In genomic region chr19:45862564-45863334, GRCh38 we compare ENCODE assay signal across 8 cellular contexts. TPM values are rescaled to one million over a fixed set of nuclear protein-coding genes. Genes with fewer than 3 reads are reported as not detected.
DNase-seq lines count a peak whose midpoint lies in the region; ATAC-seq and TF ChIP-seq lines count a peak whose summit lies in the region.

TSS of gene SYMPK (minus strand) at chr19:45863147. CDS start at chr19:45854495, 8,652 bp downstream.

- no peaks in the 10 kb centered on the region for H3K9me3 ChIP-seq in mucosa of rectum (ENCODE audit: control insufficient read depth in 2 of 2, low read length in 2 of 2)

- H3K4me3 Mint-ChIP-seq in activated T-cell treated with anti-CD3 and anti-CD28 coated beads, Interleukin-2, amount 50 U/mL, for 24 hours: peak within 1 kb of the TSS; percentile 97

- H3K4me1 ChIP-seq in mucosa of rectum (ENCODE audit: control insufficient read depth in 2 of 2, insufficient read depth in 2 of 2, low read length in 2 of 2): peaks cover 15 to 20% of the 10 kb centered on the region in 2 donors

- H3K9ac ChIP-seq in mucosa of rectum (ENCODE audit: low read depth in 1 of 2, low read length in 2 of 2): peak within 1 kb of the TSS; percentile 82 to 86

- peak within 1 kb of the TSS; percentile 98 for H3K27ac Mint-ChIP-seq in activated T-cell treated with anti-CD3 and anti-CD28 coated beads, Interleukin-2, amount 50 U/mL, for 24 hours

- H3K27me3 ChIP-seq in mucosa of rectum (ENCODE audit: control insufficient read depth in 2 of 2, insufficient read depth in 2 of 2, low read length in 2 of 2): no peaks in the 10 kb centered on the region

- peak within 1 kb of the TSS; percentile 84 to 96 for H3K27ac ChIP-seq in mucosa of rectum (ENCODE audit: low read depth in 2 of 2, low read length in 2 of 2)

- in situ Hi-C loops in KBM-7 (cut with MboI; ENCODE audit: low pct_unique_long_range_greater_than_20kb, low sequenced_read_pairs): no loop called here

- peaks cover 26% of the 10 kb centered on the region for H3K27me3 Mint-ChIP-seq in activated T-cell treated with anti-CD3 and anti-CD28 coated beads, Interleukin-2, amount 50 U/mL, for 24 hours

- H3K9me3 Mint-ChIP-seq in activated T-cell treated with anti-CD3 and anti-CD28 coated beads, Interleukin-2, amount 50 U/mL, for 24 hours: no peaks in the 10 kb centered on the region

- H3K4me1 Mint-ChIP-seq in activated T-cell treated with anti-CD3 and anti-CD28 coated beads, Interleukin-2, amount 50 U/mL, for 24 hours (ENCODE audit: low read depth): peaks cover 31% of the 10 kb centered on the region

- DNase-seq in DMS153 (lab: John Stamatoyannopoulos, UW) (peak; percentile 97), KBM-7 (peak; percentile 99), epithelial cell of proximal tubule (ENCODE audit: low read depth) (peak; percentile 83)
- peak; percentile 97 for DNase-seq in activated T-cell treated with anti-CD3 and anti-CD28 coated beads, Interleukin-2, amount 50 U/mL, for 24 hours
- peak; percentile 99 for DNase-seq in stimulated activated CD8-positive, alpha-beta memory T cell treated with anti-CD3 and anti-CD28 coated beads, Interleukin-4, amount 100 ng/mL, for 48 hours

- peak; percentile 86 for ATAC-seq in GM21619 (IDR thresholded peaks at IDR 0.05; ENCODE audit: unreplicated experiment)

- H3K36me3 Mint-ChIP-seq in activated T-cell treated with anti-CD3 and anti-CD28 coated beads, Interleukin-2, amount 50 U/mL, for 24 hours (ENCODE audit: low read depth): peaks cover 45% of the 10 kb centered on the region

- H3K36me3 ChIP-seq in mucosa of rectum (ENCODE audit: control insufficient read depth in 2 of 2, insufficient read depth in 2 of 2, low read length in 2 of 2): peaks cover 5 to 10% of the 10 kb centered on the region in 2 donors

- H3K4me3 ChIP-seq in epithelial cell of proximal tubule (ENCODE audit: low read depth, low read length): peak within 1 kb of the TSS; percentile 70
- H3K4me3 ChIP-seq in mucosa of rectum (ENCODE audit: low read length in 2 of 2): peak within 1 kb of the TSS; percentile 89 to 96

- TF ChIP-seq CTCF in epithelial cell of proximal tubule (conservative IDR thresholded peaks at IDR 0.05; ENCODE audit: low read depth, low read length): no peak

TF ChIP-seq in PFSK-1, 5 proteins besides CTCF, POLR2A, EP300 and RAD21:
- TF ChIP-seq FOXP2 (optimal IDR thresholded peaks at IDR 0.05; ENCODE audit: borderline replicate concordance, extremely low read depth, extremely low read length, insufficient read depth): peak; percentile 54
- no peak for TF ChIP-seq SIN3A (IDR thresholded peaks at IDR 0.05; ENCODE audit: borderline replicate concordance, insufficient read depth, low read length)
- TF ChIP-seq, protein P1, sequence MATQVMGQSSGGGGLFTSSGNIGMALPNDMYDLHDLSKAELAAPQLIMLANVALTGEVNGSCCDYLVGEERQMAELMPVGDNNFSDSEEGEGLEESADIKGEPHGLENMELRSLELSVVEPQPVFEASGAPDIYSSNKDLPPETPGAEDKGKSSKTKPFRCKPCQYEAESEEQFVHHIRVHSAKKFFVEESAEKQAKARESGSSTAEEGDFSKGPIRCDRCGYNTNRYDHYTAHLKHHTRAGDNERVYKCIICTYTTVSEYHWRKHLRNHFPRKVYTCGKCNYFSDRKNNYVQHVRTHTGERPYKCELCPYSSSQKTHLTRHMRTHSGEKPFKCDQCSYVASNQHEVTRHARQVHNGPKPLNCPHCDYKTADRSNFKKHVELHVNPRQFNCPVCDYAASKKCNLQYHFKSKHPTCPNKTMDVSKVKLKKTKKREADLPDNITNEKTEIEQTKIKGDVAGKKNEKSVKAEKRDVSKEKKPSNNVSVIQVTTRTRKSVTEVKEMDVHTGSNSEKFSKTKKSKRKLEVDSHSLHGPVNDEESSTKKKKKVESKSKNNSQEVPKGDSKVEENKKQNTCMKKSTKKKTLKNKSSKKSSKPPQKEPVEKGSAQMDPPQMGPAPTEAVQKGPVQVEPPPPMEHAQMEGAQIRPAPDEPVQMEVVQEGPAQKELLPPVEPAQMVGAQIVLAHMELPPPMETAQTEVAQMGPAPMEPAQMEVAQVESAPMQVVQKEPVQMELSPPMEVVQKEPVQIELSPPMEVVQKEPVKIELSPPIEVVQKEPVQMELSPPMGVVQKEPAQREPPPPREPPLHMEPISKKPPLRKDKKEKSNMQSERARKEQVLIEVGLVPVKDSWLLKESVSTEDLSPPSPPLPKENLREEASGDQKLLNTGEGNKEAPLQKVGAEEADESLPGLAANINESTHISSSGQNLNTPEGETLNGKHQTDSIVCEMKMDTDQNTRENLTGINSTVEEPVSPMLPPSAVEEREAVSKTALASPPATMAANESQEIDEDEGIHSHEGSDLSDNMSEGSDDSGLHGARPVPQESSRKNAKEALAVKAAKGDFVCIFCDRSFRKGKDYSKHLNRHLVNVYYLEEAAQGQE (IDR thresholded peaks at IDR 0.05; ENCODE audit: insufficient read depth in 1 of 2, low read depth in 2 of 2, low read length in 2 of 2): no peak
- TF ChIP-seq TAF1 (IDR thresholded peaks at IDR 0.05; ENCODE audit: borderline replicate concordance, insufficient read depth, low read length): peak; percentile 34; the same call in 1 of the 2 replicates
- peak; percentile 79 for TF ChIP-seq POLR2AphosphoS5 (IDR thresholded peaks at IDR 0.05; ENCODE audit: low read depth, low read length)

RNA-seq across cellular contexts. Expression of gene SYMPK, which starts in this region (rescaled TPM):
- polyA plus RNA-seq in PFSK-1 (2012; ENCODE audit: insufficient read length, low read depth): 85.7 TPM
- 22.9 and 26.0 TPM in 2 replicates for total RNA-seq in epithelial cell of proximal tubule

Comparison
In these comparisons a context has a peak if more than half of its experiments do, and no peak if none do; other contexts are left out.
1. Peak in every context shown above with its lines: DNase-seq, ATAC-seq, H3K4me3 ChIP-seq and H3K27ac ChIP-seq.